Comparison of ENCODE assay signal across 13 cellular contexts in genomic region chr18:10040287-10041011, GRCh38.
DNase-seq lines count a peak whose midpoint lies in the region; ATAC-seq lines count a peak whose summit lies in the region.
"Had no signal": no experiment of that assay in that cellular context is flagged by ENCODE, and none has a peak within 500 bp of the region (broad histone marks: within the 10 kb centered on the region; RNA-seq: fewer than 3 reads in every experiment).

No MANE protein-coding gene starts in this region.

- H3K36me3 ChIP-seq in skeletal muscle satellite cell (ENCODE audit: insufficient read depth, low read length) = no peaks in the 10 kb centered on the region

- peaks cover 6% of the 10 kb centered on the region for H3K9me3 ChIP-seq in skeletal muscle satellite cell (replicated peaks; ENCODE audit: low read length)

- H3K4me3 ChIP-seq in skeletal muscle satellite cell (ENCODE audit: low read length) = no peak overlapping the region

- H3K4me1 ChIP-seq in skeletal muscle satellite cell (ENCODE audit: control insufficient read depth, insufficient read depth, low read length) = peaks cover 19% of the 10 kb centered on the region

- peak overlapping the region; percentile 3 for H3K9ac ChIP-seq in skeletal muscle satellite cell (ENCODE audit: low read depth, low read length)

- H3K4me2 ChIP-seq in skeletal muscle satellite cell (ENCODE audit: low read length) = no peak overlapping the region

- no peaks in the 10 kb centered on the region for H3K27me3 ChIP-seq in skeletal muscle satellite cell (ENCODE audit: control insufficient read depth, insufficient read depth, low read length)

- DNase-seq in ELR (ENCODE audit: low read depth) (peak; percentile 37), dermis blood vessel endothelial cell (peak; percentile 52), islet precursor cell (peak; percentile 67), NCI-H1092 (lab: John Stamatoyannopoulos, UW) (no peak)
- DNase-seq in activated naive CD4-positive, alpha-beta T cell treated with anti-CD3 and anti-CD28 coated beads, Interleukin-2, amount 50 U/mL, for 16 hours = no peak
- DNase-seq: activated naive CD4-positive, alpha-beta T cell treated with anti-CD3 and anti-CD28 coated beads for 36 hours; hippocampal formation; NCI-H226; retina had no signal

- ATAC-seq in HG02642 (IDR thresholded peaks at IDR 0.05; ENCODE audit: poor library complexity, unreplicated experiment) = no peak
- no peak for ATAC-seq in activated CD4-positive, CD25-positive, alpha-beta regulatory T cell treated with anti-CD3 and anti-CD28 coated beads, Interleukin-2, amount 50 U/mL, for 24 hours
- ATAC-seq: Panc1 had no signal

Comparison
In these comparisons a context has a peak if more than half of its experiments do, and no peak if none do; other contexts are left out.
1. DNase-seq: peak in ELR (single experiment), dermis blood vessel endothelial cell (single experiment) and islet precursor cell (single experiment); none in NCI-H1092 (single experiment) and activated naive CD4-positive, alpha-beta T cell treated with anti-CD3 and anti-CD28 coated beads, Interleukin-2, amount 50 U/mL, for 16 hours (single experiment).